In the genomic region with DNA sequence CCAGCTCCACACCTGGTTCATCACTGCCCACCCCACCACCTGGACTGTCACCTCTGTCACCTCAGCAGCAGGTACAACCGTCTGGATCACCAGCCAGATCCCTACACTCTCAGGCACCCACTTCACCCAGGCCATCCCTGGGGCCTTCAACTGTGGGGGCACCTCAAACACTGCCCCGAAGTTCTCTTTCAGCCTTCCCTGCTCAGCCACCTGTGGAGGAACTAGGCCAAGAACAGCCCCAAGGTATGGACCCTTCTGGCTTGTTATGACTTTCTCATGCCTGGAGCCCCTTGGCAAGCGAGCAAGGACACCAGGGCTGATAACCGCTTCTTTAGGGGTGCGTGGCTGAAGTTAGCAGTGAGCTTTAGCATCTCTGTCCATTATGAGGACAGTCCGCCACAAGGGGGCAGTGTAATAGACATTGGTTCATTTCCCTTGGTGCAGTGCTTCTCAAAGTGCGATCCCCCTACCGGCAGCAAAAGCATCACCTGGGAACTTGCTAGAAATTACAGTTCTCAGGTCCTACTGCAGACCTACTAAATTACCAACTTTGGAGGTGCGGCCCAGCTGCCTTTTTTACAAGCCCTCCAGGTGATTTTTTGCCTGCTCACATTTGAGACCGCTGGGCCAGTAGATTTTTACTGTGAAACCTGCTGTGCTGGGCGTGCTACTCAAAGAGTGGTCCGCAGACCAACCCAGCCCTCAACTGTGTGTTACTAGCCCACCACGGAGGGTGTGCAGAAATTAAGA, we compare ENCODE assay signal across 8 cellular contexts. TPM values are rescaled to one million over a fixed set of nuclear protein-coding genes. Genes with fewer than 3 reads are reported as not detected.
DNase-seq lines count a peak whose midpoint lies in the region; ATAC-seq, FAIRE-seq and TF ChIP-seq lines count a peak whose summit lies in the region.

No MANE protein-coding gene starts in this region.

- no peaks in the 10 kb centered on the region for H3K9me3 ChIP-seq in AG04450 (ENCODE audit: control insufficient read depth, insufficient read depth, low read length)
- no peaks in the 10 kb centered on the region for H3K9me3 ChIP-seq in NT2/D1 (ENCODE audit: insufficient read depth, low read length)
- no peaks in the 10 kb centered on the region for H3K9me3 ChIP-seq in endothelial cell of umbilical vein (replicated peaks; ENCODE audit: control insufficient read depth, insufficient read depth, low read length)
- H3K9me3 ChIP-seq in mucosa of descending colon, result no peaks in the 10 kb centered on the region

- H3K4me2 ChIP-seq in endothelial cell of umbilical vein (ENCODE audit: insufficient read depth, low read length), result no peak overlapping the region

- no peak overlapping the region for H3K4me3 ChIP-seq in AG04450 (ENCODE audit: low read depth, low read length)
- H3K4me3 ChIP-seq in NT2/D1 (ENCODE audit: insufficient read length, low read depth), result no peak overlapping the region
- no peak overlapping the region for H3K4me3 ChIP-seq in endothelial cell of umbilical vein (replicated peaks in 1 of 3; ENCODE audit: insufficient read depth in 1 of 3, low read depth in 1 of 3, low read length in 3 of 3)
- no peak overlapping the region for H3K4me3 ChIP-seq in mucosa of descending colon

- CTCF ChIA-PET in AG04450 (lab: Charles Lee), result interaction anchor here (0.6 to 4.1 kb wide), 21 partner anchors 8 to 111 kb away, joined by 3 to 39 read pairs (median 4); a partner anchor contains a TSS
- CTCF ChIA-PET in endothelial cell of umbilical vein (lab: Charles Lee), result interaction anchor here (0.6 to 5.1 kb wide), 60 partner anchors 10 to 457 kb away, joined by 3 to 168 read pairs (median 6); a partner anchor contains a TSS

- H3K27me3 ChIP-seq in AG04450 (ENCODE audit: control insufficient read depth, insufficient read depth, low read length), result peaks cover 8% of the 10 kb centered on the region
- H3K27me3 ChIP-seq in NT2/D1 (ENCODE audit: insufficient read depth, insufficient read length), result no peaks in the 10 kb centered on the region
- H3K27me3 ChIP-seq in endothelial cell of umbilical vein (ENCODE audit: control insufficient read depth in 2 of 2, insufficient read depth in 2 of 2, low read length in 2 of 2), result peaks cover 0 to 6% of the 10 kb centered on the region in 2 experiments

- dilution Hi-C loops in endothelial cell of umbilical vein (cut with MboI; ENCODE audit: extremely low pct_ligation_motif_present, low sequenced_read_pairs), result no loop called here

- H2AFZ ChIP-seq in endothelial cell of umbilical vein (ENCODE audit: low read depth, low read length), result no peak overlapping the region

- H3K27ac ChIP-seq in AG04450 (ENCODE audit: low read depth, low read length), result no peak overlapping the region
- no peak overlapping the region for H3K27ac ChIP-seq in endothelial cell of umbilical vein (ENCODE audit: insufficient read depth, low read depth, low read length)

- H3K9ac ChIP-seq in NT2/D1 (ENCODE audit: insufficient read length, low read depth) (no peak overlapping the region), endothelial cell of umbilical vein (replicated peaks; ENCODE audit: extremely low read depth, insufficient read depth, low read length) (no peak overlapping the region)

- H3K36me3 ChIP-seq in NT2/D1 (ENCODE audit: insufficient read depth, insufficient read length, low read length) (no peaks in the 10 kb centered on the region), endothelial cell of umbilical vein (ENCODE audit: control insufficient read depth in 2 of 2, extremely low read depth in 1 of 2, insufficient read depth in 2 of 2, low read length in 2 of 2) (no peaks in the 10 kb centered on the region), mucosa of descending colon (ENCODE audit: low read depth) (no peaks in the 10 kb centered on the region)

- BruUV-seq in endothelial cell of umbilical vein (replicated peaks; lab: Mats Ljungman, UMichigan), result no TSS peak

- H3K9me1 ChIP-seq in endothelial cell of umbilical vein (replicated peaks; ENCODE audit: control insufficient read depth, extremely low read depth, insufficient read depth, low read length), result no peaks in the 10 kb centered on the region

- POLR2A ChIA-PET in AG04450 (lab: Yijun Ruan, JAX), result no interaction called here
- POLR2A ChIA-PET in endothelial cell of umbilical vein (lab: Charles Lee), result no interaction called here

- no peaks in the 10 kb centered on the region for H3K79me2 ChIP-seq in endothelial cell of umbilical vein (ENCODE audit: control insufficient read depth, insufficient read depth, low read length)

- TF ChIP-seq POLR2A in endothelial cell of umbilical vein (IDR thresholded peaks at IDR 0.05; ENCODE audit: low read depth, low read length), result no peak

- DNase-seq in AG04450 (ENCODE audit: low read depth, low spot score) (peak; percentile 72), HuH-7.5 (ENCODE audit: low spot score) (peak; percentile 70), NT2/D1 (ENCODE audit: low read depth, low spot score) (peak; percentile 85), endothelial cell of umbilical vein (ENCODE audit: low read depth, low spot score) (peak; percentile 92), mucosa of descending colon (peak in 2 of 3 donors; percentile 78 to 100)
- peak; percentile 82 to 86 for DNase-seq in activated CD8-positive, alpha-beta memory T cell treated with anti-CD3 and anti-CD28 coated beads for 4 hours (ENCODE audit: low read depth in 2 of 2)
- peak; percentile 77 to 98 for DNase-seq in stimulated activated CD8-positive, alpha-beta memory T cell treated with anti-CD3 and anti-CD28 coated beads, Interleukin-4, amount 100 ng/mL, for 4 hours (ENCODE audit: low read depth in 2 of 2, low spot score in 1 of 2)

- peak; percentile 96 for FAIRE-seq in endothelial cell of umbilical vein (lab: Jason Lieb, UNC)

- ATAC-seq in GM18907 (IDR thresholded peaks at IDR 0.05; ENCODE audit: unreplicated experiment) (peak; percentile 62), mucosa of descending colon (peak; percentile 100)

- intact Hi-C loops in endothelial cell of umbilical vein (cut with micrococcal nuclease), result loop anchor here (1.0 to 2.0 kb wide), 3 partner anchors 39 to 276 kb away; a partner anchor contains a TSS
- intact Hi-C loops in mucosa of descending colon (cut with DNase I, micrococcal nuclease), result loop anchor here (5.0 to 10.0 kb wide), 2 partner anchors 60 to 62 kb away; no protein-coding TSS in a partner anchor

- H3K4me1 ChIP-seq in NT2/D1 (ENCODE audit: insufficient read depth, insufficient read length) (no peaks in the 10 kb centered on the region), endothelial cell of umbilical vein (ENCODE audit: control insufficient read depth, extremely low read depth, insufficient read depth, low read length) (no peaks in the 10 kb centered on the region), mucosa of descending colon (ENCODE audit: low read depth) (peaks cover 3% of the 10 kb centered on the region)

- TF ChIP-seq CTCF in AG04450 (IDR thresholded peaks at IDR 0.05; ENCODE audit: low read depth, low read length) (peak; percentile 95), endothelial cell of umbilical vein (IDR thresholded peaks at IDR 0.05; ENCODE audit: extremely low read depth in 1 of 2, insufficient read depth in 1 of 2, low read depth in 1 of 2, low read length in 2 of 2) (peak; percentile 95 to 98), mucosa of descending colon (IDR thresholded peaks at IDR 0.05) (peak; percentile 84)

- H4K20me1 ChIP-seq in endothelial cell of umbilical vein (replicated peaks; ENCODE audit: control insufficient read depth, extremely low read depth, insufficient read depth, low read length), result no peaks in the 10 kb centered on the region

TF ChIP-seq in endothelial cell of umbilical vein, 7 proteins besides CTCF, POLR2A, EP300 and RAD21:
- TF ChIP-seq GATA2 (IDR thresholded peaks at IDR 0.05; ENCODE audit: insufficient read depth, insufficient read length, low read depth, low read length), result no peak
- TF ChIP-seq FOS (IDR thresholded peaks at IDR 0.05; ENCODE audit: borderline replicate concordance, insufficient read depth, low read length), result no peak
- no peak for TF ChIP-seq JUN (IDR thresholded peaks at IDR 0.05; ENCODE audit: borderline replicate concordance, insufficient read depth, insufficient read length, low read depth)
- no peak for TF ChIP-seq MYC (IDR thresholded peaks at IDR 0.05; ENCODE audit: low read depth, low read length)
- no peak for TF ChIP-seq EZH2 (IDR thresholded peaks at IDR 0.05; ENCODE audit: borderline replicate concordance, low read depth, low read length, severe bottlenecking)
- TF ChIP-seq, protein P1, sequence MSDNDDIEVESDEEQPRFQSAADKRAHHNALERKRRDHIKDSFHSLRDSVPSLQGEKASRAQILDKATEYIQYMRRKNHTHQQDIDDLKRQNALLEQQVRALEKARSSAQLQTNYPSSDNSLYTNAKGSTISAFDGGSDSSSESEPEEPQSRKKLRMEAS (IDR thresholded peaks at IDR 0.05; ENCODE audit: insufficient read depth, insufficient read length), result no peak
- TF ChIP-seq POLR2AphosphoS5 (IDR thresholded peaks at IDR 0.05; ENCODE audit: insufficient read depth, low read depth, low read length), result no peak

RNA-seq across cellular contexts. Expression of a gene that starts 32.5 kb away (rescaled TPM):
- polyA plus RNA-seq in AG04450 (2011; rRNA removed) (not detected in 2 replicates), endothelial cell of umbilical vein (0.05 TPM in 1 of 2 replicates, not detected in the other)
- not detected in 2 replicates for polyA minus RNA-seq in AG04450 (2011; rRNA and poly(A)+ RNA removed)
- total RNA-seq in endothelial cell of umbilical vein (not detected in 2 replicates), mucosa of descending colon (under 1 TPM; 0.19 to 0.38 (median 0.27) TPM)
- 0.04 and 0.06 TPM in 2 replicates for polyA plus RNA-seq in endothelial cell of umbilical vein (2011; cell fraction: cytosol; rRNA removed)
- 0.08 TPM in 1 of 2 replicates, not detected in the other for polyA plus RNA-seq in endothelial cell of umbilical vein (2011; cell fraction: nucleus; rRNA removed)
- polyA plus RNA-seq in endothelial cell of umbilical vein (2012), result not detected in 2 replicates
- not detected in 2 replicates for polyA minus RNA-seq in endothelial cell of umbilical vein
- 1.8 TPM for polyA minus RNA-seq in endothelial cell of umbilical vein (2011; cell fraction: cytosol; rRNA and poly(A)+ RNA removed)
- polyA minus RNA-seq in endothelial cell of umbilical vein (2011; cell fraction: nucleus; rRNA and poly(A)+ RNA removed), result not detected in 2 replicates

RNA-seq across cellular contexts. Expression of a gene that starts 34.3 kb away (rescaled TPM):
- polyA plus RNA-seq in AG04450 (2011; rRNA removed) (not detected in 2 replicates), endothelial cell of umbilical vein (not detected in 2 replicates)
- not detected in 2 replicates for polyA minus RNA-seq in AG04450 (2011; rRNA and poly(A)+ RNA removed)
- total RNA-seq in endothelial cell of umbilical vein (not detected in 2 replicates), mucosa of descending colon (10 to 100 TPM in 2 of 3 donors, 1 to 10 TPM in 1; 8.1 to 17.4 (median 12.6) TPM)
- polyA plus RNA-seq in endothelial cell of umbilical vein (2011; cell fraction: cytosol; rRNA removed), result not detected in 2 replicates
- not detected in 2 replicates for polyA plus RNA-seq in endothelial cell of umbilical vein (2011; cell fraction: nucleus; rRNA removed)
- polyA plus RNA-seq in endothelial cell of umbilical vein (2012), result not detected in 2 replicates
- not detected in 2 replicates for polyA minus RNA-seq in endothelial cell of umbilical vein
- not detected for polyA minus RNA-seq in endothelial cell of umbilical vein (2011; cell fraction: cytosol; rRNA and poly(A)+ RNA removed)
- polyA minus RNA-seq in endothelial cell of umbilical vein (2011; cell fraction: nucleus; rRNA and poly(A)+ RNA removed), result not detected in 2 replicates
